In genomic region chr20:46212876-46213275, GRCh38 we compare ENCODE assay signal across 23 cellular contexts.
"Had no signal": no experiment of that assay in that cellular context is flagged by ENCODE, and none has a peak within 500 bp of the region (broad histone marks: within the 10 kb centered on the region; RNA-seq: fewer than 3 reads in every experiment).

No MANE protein-coding gene starts in this region.

- H3K4me1 ChIP-seq: right lobe of liver, thyroid gland, transverse colon, upper lobe of left lung had no signal

- H3K4me3 ChIP-seq: hepatocyte, left ventricle myocardium inferior, lung, mucosa of descending colon, right atrium auricular region, right lobe of liver, smooth muscle cell, thyroid gland, transverse colon, upper lobe of left lung, vagina had no signal

- H3K4me2 ChIP-seq: hepatocyte, smooth muscle cell had no signal

- H3K27ac ChIP-seq: hepatocyte, left ventricle myocardium inferior, right atrium auricular region, right lobe of liver, thyroid gland, transverse colon, upper lobe of left lung, vagina had no signal

- H3K9me3 ChIP-seq: left ventricle myocardium inferior, mucosa of descending colon, right atrium auricular region, right lobe of liver, thyroid gland, transverse colon, upper lobe of left lung, vagina had no signal

- H3K36me3 ChIP-seq: left ventricle myocardium inferior, right atrium auricular region, right lobe of liver, thyroid gland, transverse colon, upper lobe of left lung, vagina had no signal

- ATAC-seq: mucosa of descending colon; naive thymus-derived CD4-positive, alpha-beta T cell; right lobe of liver; stimulated activated memory B cell treated with anti-CD40 and anti-IgM and Interleukin-4, amounts not matched to agents 10 μg/mL and 1 μg/mL and 100 μg/mL, for 72 hours; stimulated activated naive CD8-positive, alpha-beta T cell treated with anti-CD3 and anti-CD28 coated beads, Interleukin-15, amount 100 ng/mL, for 72 hours had no signal

- H2AFZ ChIP-seq: hepatocyte had no signal

- DNase-seq: islet precursor cell; left ventricle myocardium inferior; midbrain; mucosa of descending colon; naive thymus-derived CD4-positive, alpha-beta T cell; nucleus accumbens; right lobe of liver; stimulated activated CD4-positive, alpha-beta T cell treated with anti-CD3 and anti-CD28 coated beads, Interleukin-1b, Interleukin-23, amount 100 ng/mL, for 48 hours; stimulated activated CD4-positive, alpha-beta T cell treated with anti-CD3 and anti-CD28 coated beads, Interleukin-2, amount 100 ng/mL, for 48 hours; stimulated activated CD4-positive, alpha-beta T cell treated with anti-CD3 and anti-CD28 coated beads, Interleukin-4, amount 100 ng/mL, for 4 hours; stimulated activated CD8-positive, alpha-beta memory T cell treated with anti-CD3 and anti-CD28 coated beads, Interleukin-4, amount 100 ng/mL, for 48 hours; stimulated activated naive CD4-positive, alpha-beta T cell treated with Interleukin-2 at 50 U/mL for 16 hours; stimulated activated naive CD8-positive, alpha-beta T cell treated with anti-CD3 and anti-CD28 coated beads, Interleukin-15, amount 100 ng/mL, for 72 hours; substantia nigra; thyroid gland; transverse colon; upper lobe of left lung had no signal

- H3K27me3 ChIP-seq: right atrium auricular region, thyroid gland, vagina had no signal
